In the genomic region with DNA sequence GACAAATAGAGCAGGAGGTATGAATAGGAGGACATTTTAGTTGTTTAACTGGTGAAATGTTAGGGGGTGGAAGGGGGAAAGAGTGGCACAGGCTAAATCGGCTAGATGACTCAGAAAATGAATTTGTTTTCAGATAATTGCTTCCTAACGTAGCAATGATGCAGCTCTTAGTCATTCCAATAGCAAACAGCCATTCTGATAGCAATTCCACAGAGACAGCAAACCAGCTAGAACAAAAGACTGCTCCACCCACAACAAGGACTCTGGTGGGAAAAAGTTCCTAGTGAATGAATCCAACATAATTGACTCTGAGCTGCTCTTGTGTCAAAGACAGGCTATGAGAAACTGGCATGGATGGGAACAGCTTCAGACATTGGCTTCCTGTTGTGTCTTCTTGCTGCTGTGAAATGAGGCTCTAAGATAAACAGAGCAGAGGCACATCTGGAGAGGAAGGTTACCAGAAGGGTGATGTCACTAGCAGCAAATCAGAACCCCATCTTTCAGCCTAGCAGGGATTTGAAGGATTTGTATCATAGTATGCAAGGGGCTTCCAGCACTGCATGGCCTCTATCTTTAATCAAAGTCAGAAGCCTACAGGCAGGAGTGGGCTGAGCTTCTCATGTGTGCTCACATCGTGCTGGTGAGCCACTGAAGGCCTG, we compare ENCODE assay signal across 8 cellular contexts. TPM values are rescaled to one million over a fixed set of nuclear protein-coding genes. Genes with fewer than 3 reads are reported as not detected.
A peak's percentile ranks its signal among the peaks of the same experiment; 100 is the strongest.
DNase-seq lines count a peak whose midpoint lies in the region; ATAC-seq, FAIRE-seq and TF ChIP-seq lines count a peak whose summit lies in the region.

No MANE protein-coding gene starts in this region.

- no peak for TF ChIP-seq CTCF in IMR-90 (conservative IDR thresholded peaks at IDR 0.05; ENCODE audit: low read depth, low read length)
- TF ChIP-seq CTCF in ascending aorta (IDR thresholded peaks at IDR 0.05) = no peak
- TF ChIP-seq CTCF in left lung (IDR thresholded peaks at IDR 0.05) = no peak

- H4K91ac ChIP-seq in IMR-90 (ENCODE audit: insufficient read depth, low read depth, low read length) = peak overlapping the region; percentile 83

- no peak overlapping the region for H2AK9ac ChIP-seq in IMR-90 (replicated peaks; ENCODE audit: low read depth, low read length, poor library complexity)

- no peaks in the 10 kb centered on the region for H3K9me3 ChIP-seq in IMR-90 (ENCODE audit: control insufficient read depth, insufficient read depth, low read length)
- no peaks in the 10 kb centered on the region for H3K9me3 ChIP-seq in ascending aorta
- H3K9me3 ChIP-seq in left lung = no peaks in the 10 kb centered on the region

- 0 out of 2 replicates have a peak, but pooled peaks have one; percentile 16 for TF ChIP-seq RAD21 in IMR-90 (IDR thresholded peaks at IDR 0.05; ENCODE audit: low read length)

- H2AK5ac ChIP-seq in IMR-90 (ENCODE audit: low read depth, low read length) = peak overlapping the region; percentile 52

- CTCF ChIA-PET in IMR-90 (lab: Yijun Ruan, JAX) = interaction anchor here (2.0 kb wide), 1 partner anchor 16 kb away, joined by 11 read pairs; no protein-coding TSS in a partner anchor

- H3K4me2 ChIP-seq in IMR-90 (ENCODE audit: low read depth, low read length) = peak overlapping the region; percentile 56

- peak; percentile 68; the same call in 1 of the 2 replicates for TF ChIP-seq POLR2A in IMR-90 (IDR thresholded peaks at IDR 0.05; ENCODE audit: low read depth, low read length)

- dilution Hi-C loops in IMR-90 (cut with HindIII; ENCODE audit: low sequenced_read_pairs, unreplicated experiment) = no loop called here

- no TSS peak for BruUV-seq in IMR-90 (replicated peaks; lab: Mats Ljungman, UMichigan)

- peak overlapping the region; percentile 93 for H2BK120ac ChIP-seq in IMR-90 (ENCODE audit: low read depth, low read length)

- peak overlapping the region; percentile 89 for H3K4ac ChIP-seq in IMR-90 (ENCODE audit: low read depth, low read length)

- POLR2A ChIA-PET in IMR-90 (lab: Charles Lee; ENCODE audit: unreplicated experiment) = no interaction called here

- no peaks in the 10 kb centered on the region for H4K20me1 ChIP-seq in IMR-90 (ENCODE audit: insufficient read depth, low read length)

- 0 out of 2 replicates have a peak overlapping the region, but pooled peaks have one; percentile 8 for H3K9ac ChIP-seq in IMR-90 (ENCODE audit: low read depth, low read length)

- peak overlapping the region; percentile 84 for H3K14ac ChIP-seq in IMR-90 (replicated peaks; ENCODE audit: low read depth, low read length)

- in situ Hi-C loops in IMR-90 (cut with MboI; ENCODE audit: low sequenced_read_pairs) = no loop called here

- WGBS in IMR-90 (ENCODE audit: extremely low coverage in 2 of 2, insufficient read length in 1 of 2), 2 experiments = no CpG with 5 or more reads among the region's 3 CpGs

- H3K4me3 ChIP-seq in IMR-90 (ENCODE audit: insufficient read depth, low read depth, low read length) (no peak overlapping the region), ascending aorta (no peak overlapping the region), left lung (no peak overlapping the region)

- intact Hi-C loops in IMR-90 (cut with micrococcal nuclease) (no loop called here), ascending aorta (cut with DNase I) (loop anchor here (10.0 kb wide), 1 partner anchor 704 kb away; a partner anchor contains a TSS), left lung (cut with DNase I) (no loop called here)

- peak overlapping the region; percentile 75 for H3K18ac ChIP-seq in IMR-90 (ENCODE audit: low read depth, low read length)

- H2BK20ac ChIP-seq in IMR-90 (ENCODE audit: low read depth, low read length) = peak overlapping the region; percentile 95

- peak; percentile 76 for DNase-seq in AG08396 (ENCODE audit: low spot score)
- peak; percentile 100 for DNase-seq in IMR-90
- DNase-seq in ascending aorta (ENCODE audit: low spot score in 2 of 2) = peak in 1 of 2 donors; percentile 72
- DNase-seq in left lung = no peak
- peak; percentile 62 for DNase-seq in urothelium cell line (ENCODE audit: low spot score)
- no peak for DNase-seq in frontal cortex (ENCODE audit: low spot score in 2 of 2)
- no peak for DNase-seq in pons (ENCODE audit: low spot score)
- no peak for DNase-seq in superior temporal gyrus (ENCODE audit: extremely low spot score)

- H3K27ac ChIP-seq in IMR-90 (ENCODE audit: insufficient read depth, low read length) = peak overlapping the region; percentile 74
- peak overlapping the region; percentile 73 to 76 for H3K27ac ChIP-seq in ascending aorta
- H3K27ac ChIP-seq in left lung = peak overlapping the region; percentile 51 to 65

- peak overlapping the region; percentile 46 for H2AFZ ChIP-seq in IMR-90 (replicated peaks; ENCODE audit: low read length, poor library complexity)

- no peaks in the 10 kb centered on the region for H3K79me1 ChIP-seq in IMR-90 (ENCODE audit: low read depth in 1 of 2, low read length in 2 of 2)

- H4K8ac ChIP-seq in IMR-90 (ENCODE audit: low read depth in 2 of 2, low read length in 2 of 2) = peak overlapping the region; percentile 2 to 87; a peak in 3 of 4 replicates

- ATAC-seq in IMR-90 (ENCODE audit: low read depth) = peak; percentile 73
- peak; percentile 75 for ATAC-seq in left lung

- H3K36me3 ChIP-seq in IMR-90 (ENCODE audit: control insufficient read depth, insufficient read depth, low read length) (no peaks in the 10 kb centered on the region), ascending aorta (no peaks in the 10 kb centered on the region), left lung (no peaks in the 10 kb centered on the region)

- H4K5ac ChIP-seq in IMR-90 (ENCODE audit: low read depth, low read length) = peak overlapping the region; percentile 74

- H3K4me1 ChIP-seq in IMR-90 (ENCODE audit: control insufficient read depth, insufficient read depth, low read length) = peaks cover 20% of the 10 kb centered on the region
- peaks cover 3 to 20% of the 10 kb centered on the region in 2 donors for H3K4me1 ChIP-seq in ascending aorta
- H3K4me1 ChIP-seq in left lung = peaks cover 12 to 29% of the 10 kb centered on the region in 2 donors

- peak overlapping the region; percentile 76 for H3K56ac ChIP-seq in IMR-90 (ENCODE audit: extremely low read depth, insufficient read depth, low read length)

- H2BK5ac ChIP-seq in IMR-90 (ENCODE audit: low read depth, low read length, poor library complexity, severe bottlenecking) = peak overlapping the region; percentile 95

- peak overlapping the region; percentile 12; the same call in 2 of the 3 replicates for H2BK15ac ChIP-seq in IMR-90 (ENCODE audit: low read depth, low read length)

- H3K27me3 ChIP-seq in IMR-90 (ENCODE audit: control insufficient read depth, insufficient read depth, low read length) = no peaks in the 10 kb centered on the region
- no peaks in the 10 kb centered on the region for H3K27me3 ChIP-seq in ascending aorta
- H3K27me3 ChIP-seq in left lung = no peaks in the 10 kb centered on the region

- peak overlapping the region; percentile 65; the same call in 1 of the 2 replicates for H3K23ac ChIP-seq in IMR-90 (ENCODE audit: low read depth, low read length)

- peaks cover 9% of the 10 kb centered on the region for H3K9me1 ChIP-seq in IMR-90 (ENCODE audit: insufficient read depth, low read length)

- no peak for FAIRE-seq in urothelium cell line (lab: Jason Lieb, UNC)
- FAIRE-seq in frontal cortex (lab: Jason Lieb, UNC) = no peak

TF ChIP-seq in IMR-90, 13 proteins besides CTCF, POLR2A, EP300 and RAD21 (continues in another document):
- 0 out of 2 replicates have a peak, but pooled peaks have one; percentile 23 for TF ChIP-seq MAZ (IDR thresholded peaks at IDR 0.05; ENCODE audit: borderline replicate concordance, low read depth, low read length)
- no peak for TF ChIP-seq SMC3 (IDR thresholded peaks at IDR 0.05; ENCODE audit: low read depth, low read length)
- TF ChIP-seq NFE2L2 (IDR thresholded peaks at IDR 0.05; ENCODE audit: low read depth, low read length) = no peak; the same call in 1 of the 2 replicates
- peak; percentile 49; the same call in 1 of the 2 replicates for TF ChIP-seq BHLHE40 (IDR thresholded peaks at IDR 0.05; ENCODE audit: low read depth, low read length)
- 0 out of 2 replicates have a peak, but pooled peaks have one; percentile 2 for TF ChIP-seq CHD1 (IDR thresholded peaks at IDR 0.05; ENCODE audit: low read depth, low read length)
- TF ChIP-seq, protein P1, sequence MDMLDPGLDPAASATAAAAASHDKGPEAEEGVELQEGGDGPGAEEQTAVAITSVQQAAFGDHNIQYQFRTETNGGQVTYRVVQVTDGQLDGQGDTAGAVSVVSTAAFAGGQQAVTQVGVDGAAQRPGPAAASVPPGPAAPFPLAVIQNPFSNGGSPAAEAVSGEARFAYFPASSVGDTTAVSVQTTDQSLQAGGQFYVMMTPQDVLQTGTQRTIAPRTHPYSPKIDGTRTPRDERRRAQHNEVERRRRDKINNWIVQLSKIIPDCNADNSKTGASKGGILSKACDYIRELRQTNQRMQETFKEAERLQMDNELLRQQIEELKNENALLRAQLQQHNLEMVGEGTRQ (IDR thresholded peaks at IDR 0.05; ENCODE audit: low read depth, low read length) = no peak
- peak; percentile 28; the same call in 1 of the 2 replicates for TF ChIP-seq CEBPB (IDR thresholded peaks at IDR 0.05; ENCODE audit: low read depth, low read length)
- TF ChIP-seq RCOR1 (IDR thresholded peaks at IDR 0.05; ENCODE audit: insufficient replicate concordance, low read length) = peak; percentile 76
- no peak for TF ChIP-seq MAFK (IDR thresholded peaks at IDR 0.05; ENCODE audit: low read depth, low read length)
- peak; percentile 97 for TF ChIP-seq FOS (IDR thresholded peaks at IDR 0.05; ENCODE audit: low read depth, low read length)
- no peak for TF ChIP-seq RFX5 (IDR thresholded peaks at IDR 0.05; ENCODE audit: low read depth, low read length)
- 0 out of 2 replicates have a peak, but pooled peaks have one; percentile 38 for TF ChIP-seq MXI1 (IDR thresholded peaks at IDR 0.05; ENCODE audit: borderline replicate concordance, low read depth, low read length)

RNA-seq across cellular contexts. Expression of a gene that starts 28.1 kb away (rescaled TPM):
- total RNA-seq in IMR-90 (2012; rRNA removed) (9.4 and 12.4 TPM in 2 replicates), ascending aorta (0.53 TPM), left lung (10 to 100 TPM in 1 of 2 donors, 1 to 10 TPM in 1; 6.5 to 12.0 TPM), frontal cortex (1.2 TPM)
- 4.7 and 5.6 TPM in 2 replicates for polyA plus RNA-seq in IMR-90 (2012; rRNA removed)
- polyA plus RNA-seq in IMR-90 (2012; cell fraction: cytosol; rRNA removed) = 2.2 and 3.6 TPM in 2 replicates
- 0.47 and 2.2 TPM in 2 replicates for polyA plus RNA-seq in IMR-90 (2012; cell fraction: nucleus; rRNA removed; ENCODE audit: low replicate concordance)

RNA-seq across cellular contexts. Expression of a gene that starts 59.1 kb away (rescaled TPM):
- total RNA-seq in IMR-90 (2012; rRNA removed) (not detected in 2 replicates), ascending aorta (not detected), left lung (under 1 TPM; 0.52 to 0.60 TPM), frontal cortex (not detected)
- not detected in 2 replicates for polyA plus RNA-seq in IMR-90 (2012; rRNA removed)
- not detected in 2 replicates for polyA plus RNA-seq in IMR-90 (2012; cell fraction: cytosol; rRNA removed)
- not detected in 2 replicates for polyA plus RNA-seq in IMR-90 (2012; cell fraction: nucleus; rRNA removed; ENCODE audit: low replicate concordance)

Comparison
In these comparisons a context has a peak if more than half of its experiments do, and no peak if none do; other contexts are left out.
1. DNase-seq: peak in AG08396 (single experiment), IMR-90 (single experiment) and urothelium cell line (single experiment); none in left lung (0 of 2), frontal cortex (0 of 2), pons (single experiment) and superior temporal gyrus (single experiment).
2. Peak in every context shown above with its lines, with median percentiles within 50 percentile points of each other: H3K27ac ChIP-seq.